In the genomic region with DNA sequence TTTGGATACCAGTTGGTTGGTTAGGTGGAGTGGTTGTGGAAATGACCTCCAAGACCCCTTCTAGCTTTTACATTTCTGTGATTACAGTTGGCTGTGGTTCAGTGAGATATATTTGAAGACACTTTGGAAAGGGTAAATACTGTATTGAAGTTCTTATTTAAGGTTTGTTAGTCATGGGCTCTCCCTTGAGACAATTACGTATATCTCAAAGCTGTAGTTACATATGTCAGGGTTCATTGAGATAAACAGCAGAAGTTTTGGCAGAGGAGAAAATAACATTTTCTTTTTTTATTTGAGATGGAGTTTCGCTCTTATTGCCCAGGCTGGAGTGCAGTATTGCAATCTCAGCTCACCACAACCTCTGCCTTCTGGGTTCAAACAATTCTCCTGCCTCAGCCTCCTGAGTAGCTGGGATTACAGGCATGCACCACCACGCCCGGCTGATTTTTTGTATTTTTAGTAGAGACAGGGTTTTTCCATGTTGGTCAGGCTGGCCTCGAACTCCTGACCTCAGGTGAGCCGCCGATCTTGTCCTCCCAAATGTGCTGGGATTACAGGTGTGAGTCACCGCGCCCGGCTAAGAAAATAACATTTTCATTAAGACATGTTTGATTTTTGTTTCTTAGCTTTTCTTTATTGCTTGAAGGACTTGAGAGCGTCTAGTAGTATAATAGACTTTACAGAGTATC, we compare ENCODE assay signal across 13 cellular contexts. TPM values are rescaled to one million over a fixed set of nuclear protein-coding genes. Genes with fewer than 3 reads are reported as not detected.
DNase-seq lines count a peak whose midpoint lies in the region; ATAC-seq, FAIRE-seq and TF ChIP-seq lines count a peak whose summit lies in the region.
"Had no signal": no experiment of that assay in that cellular context is flagged by ENCODE, and none has a peak within 500 bp of the region (broad histone marks: within the 10 kb centered on the region; RNA-seq: fewer than 3 reads in every experiment).

No MANE protein-coding gene starts in this region.

- peaks cover 31 to 65% (median 46%) of the 10 kb centered on the region in 10 experiments for H3K4me1 ChIP-seq in BLaER1 treated with 17β-estradiol and CSF1 and Interleukin-3, amounts not matched to agents 10 nM and 100 nM
- H3K4me1 ChIP-seq in GM23338 (ENCODE audit: insufficient read depth) (peaks cover 15% of the 10 kb centered on the region), pancreas (peaks cover 5 to 28% (median 9%) of the 10 kb centered on the region in 3 donors)

- H3K4me1 Mint-ChIP-seq in GM23338 (peaks cover 6% of the 10 kb centered on the region), naive B cell (peaks cover 48 to 68% (median 54%) of the 10 kb centered on the region in 3 donors)
- peaks cover 31% of the 10 kb centered on the region for H3K4me1 Mint-ChIP-seq in activated T-helper 17 cell treated with anti-CD3 and anti-CD28 coated beads, Interleukin-2, amount 50 U/mL, for 72 hours

- H3K9me3 ChIP-seq in BLaER1 treated with 17β-estradiol and CSF1 and Interleukin-3, amounts not matched to agents 10 nM and 100 nM (replicated peaks in 1 of 11), result no peaks in the 10 kb centered on the region
- H3K9me3 ChIP-seq in pancreas, result no peaks in the 10 kb centered on the region
- H3K9me3 ChIP-seq: adrenal gland, esophagus squamous epithelium had no signal

- H3K4me3 ChIP-seq in BLaER1 treated with 17β-estradiol and CSF1 and Interleukin-3, amounts not matched to agents 10 nM and 100 nM, result peak overlapping the region in 6 of 10 experiments; percentile 77 to 95 (median 88); a peak in 5 of 20 replicates
- peak overlapping the region; percentile 79; the same call in 1 of the 2 replicates for H3K4me3 ChIP-seq in GM23338
- H3K4me3 ChIP-seq in pancreas, result no peak overlapping the region

- no peak overlapping the region for H2AFZ ChIP-seq in GM23338

- H3K36me3 Mint-ChIP-seq in GM23338 (ENCODE audit: low read depth), result peaks cover 5% of the 10 kb centered on the region; the same call in 2 of the 3 replicates
- peaks cover 28% of the 10 kb centered on the region for H3K36me3 Mint-ChIP-seq in activated T-helper 17 cell treated with anti-CD3 and anti-CD28 coated beads, Interleukin-2, amount 50 U/mL, for 72 hours (ENCODE audit: low read depth)
- H3K36me3 Mint-ChIP-seq in naive B cell, result peaks cover 0 to 9% of the 10 kb centered on the region in 2 donors

- H3K4me3 Mint-ChIP-seq in GM23338 (peak overlapping the region; percentile 95), naive B cell (peak overlapping the region; percentile 71 to 98 (median 98))
- peak overlapping the region; percentile 98 for H3K4me3 Mint-ChIP-seq in activated T-helper 17 cell treated with anti-CD3 and anti-CD28 coated beads, Interleukin-2, amount 50 U/mL, for 72 hours

- H3K9ac ChIP-seq in BLaER1 treated with 17β-estradiol and CSF1 and Interleukin-3, amounts not matched to agents 10 nM and 100 nM, result 0 out of 22 replicates have a peak overlapping the region, but pooled peaks of 1 of the 11 experiments have one; percentile 1

- H3K27me3 Mint-ChIP-seq in GM23338 (ENCODE audit: insufficient read depth, low read depth, poor library complexity), result peaks cover 5% of the 10 kb centered on the region
- H3K27me3 Mint-ChIP-seq in activated T-helper 17 cell treated with anti-CD3 and anti-CD28 coated beads, Interleukin-2, amount 50 U/mL, for 72 hours, result no peaks in the 10 kb centered on the region
- no peaks in the 10 kb centered on the region for H3K27me3 Mint-ChIP-seq in naive B cell

- ATAC-seq in GM23338 (no peak), naive B cell (ENCODE audit: low read depth in 2 of 2) (no peak), HG02763 (IDR thresholded peaks at IDR 0.05; ENCODE audit: unreplicated experiment) (no peak), pancreas (no peak)
- no peak for ATAC-seq in activated T-helper 17 cell treated with anti-CD3 and anti-CD28 coated beads, Interleukin-2, amount 50 U/mL, for 72 hours (replicated peaks)
- ATAC-seq: sciatic nerve had no signal

- peaks cover 0 to 45% (median 27%) of the 10 kb centered on the region in 11 experiments; a peak in 11 of 22 replicates for H4K20me1 ChIP-seq in BLaER1 treated with 17β-estradiol and CSF1 and Interleukin-3, amounts not matched to agents 10 nM and 100 nM
- H4K20me1 ChIP-seq in GM23338 (replicated peaks; ENCODE audit: insufficient read depth), result peaks cover 39% of the 10 kb centered on the region; the same call in 1 of the 2 replicates

- H3K27me3 ChIP-seq in BLaER1 treated with 17β-estradiol and CSF1 and Interleukin-3, amounts not matched to agents 10 nM and 100 nM, result no peaks in the 10 kb centered on the region
- H3K27me3 ChIP-seq in GM23338 (ENCODE audit: insufficient read depth), result no peaks in the 10 kb centered on the region
- no peaks in the 10 kb centered on the region for H3K27me3 ChIP-seq in pancreas
- H3K27me3 ChIP-seq: adrenal gland, esophagus squamous epithelium had no signal

- H3K27ac Mint-ChIP-seq in GM23338, result no peak overlapping the region
- peak overlapping the region; percentile 99 for H3K27ac Mint-ChIP-seq in activated T-helper 17 cell treated with anti-CD3 and anti-CD28 coated beads, Interleukin-2, amount 50 U/mL, for 72 hours
- H3K27ac Mint-ChIP-seq in naive B cell, result peak overlapping the region in 1 of 6 donors; percentile 98

- no peaks in the 10 kb centered on the region for H3F3A ChIP-seq in GM23338 (replicated peaks; ENCODE audit: low read depth)

- H3K9me3 Mint-ChIP-seq in GM23338, result no peaks in the 10 kb centered on the region
- H3K9me3 Mint-ChIP-seq in activated T-helper 17 cell treated with anti-CD3 and anti-CD28 coated beads, Interleukin-2, amount 50 U/mL, for 72 hours, result no peaks in the 10 kb centered on the region
- H3K9me3 Mint-ChIP-seq in naive B cell, result no peaks in the 10 kb centered on the region

- H3K36me3 ChIP-seq in BLaER1 treated with 17β-estradiol and CSF1 and Interleukin-3, amounts not matched to agents 10 nM and 100 nM, result peaks cover 0 to 13% (median 8%) of the 10 kb centered on the region in 11 experiments; a peak in 14 of 22 replicates
- H3K36me3 ChIP-seq in GM23338 (ENCODE audit: insufficient read depth) (no peaks in the 10 kb centered on the region), pancreas (no peaks in the 10 kb centered on the region)
- H3K36me3 ChIP-seq: adrenal gland, esophagus squamous epithelium had no signal

- no peaks in the 10 kb centered on the region for H3K9me2 ChIP-seq in GM23338 (ENCODE audit: insufficient read depth)

- DNase-seq in GM23338 (ENCODE audit: low spot score), result no peak
- no peak for DNase-seq in naive B cell
- no peak for DNase-seq in A172 (ENCODE audit: low spot score)
- DNase-seq in GOT3 (lab: John Stamatoyannopoulos, UW), result no peak
- no peak for DNase-seq in pancreas
- DNase-seq: adrenal gland, DMS 273 treated with DMSO at 0.1 percent for 48 hours, esophagus squamous epithelium, NCI-H1048 had no signal

- H3K79me2 ChIP-seq in GM23338 (replicated peaks; ENCODE audit: insufficient read depth), result peaks cover 78% of the 10 kb centered on the region

- H3K4me2 ChIP-seq in BLaER1 treated with 17β-estradiol and CSF1 and Interleukin-3, amounts not matched to agents 10 nM and 100 nM, result peak overlapping the region; percentile 89 to 99 (median 94)
- H3K4me2 ChIP-seq in GM23338, result peak overlapping the region; percentile 98; the same call in 1 of the 2 replicates

- FAIRE-seq in pancreas (lab: Jason Lieb, UNC), result no peak

- intact Hi-C loops in pancreas (cut with DNase I), result no loop called here

- TF ChIP-seq CTCF in GM23338 (conservative IDR thresholded peaks at IDR 0.05; ENCODE audit: low read depth in 2 of 2) (no peak), pancreas (IDR thresholded peaks at IDR 0.05) (no peak)

- 71 to 73% methylated on average over 11 of the region's 11 CpGs for WGBS in pancreas, 2 donors

- H3K27ac ChIP-seq in BLaER1 treated with 17β-estradiol and CSF1 and Interleukin-3, amounts not matched to agents 10 nM and 100 nM, result no peak overlapping the region
- H3K27ac ChIP-seq in GM23338 (ENCODE audit: low read depth) (no peak overlapping the region), pancreas (no peak overlapping the region)
- H3K27ac ChIP-seq: adrenal gland, esophagus squamous epithelium had no signal

RNA-seq across cellular contexts. Expression of a gene that starts 1.9 kb away (rescaled TPM):
- 37.7 and 57.1 TPM in 2 replicates for total RNA-seq in GM23338 (2014; rRNA removed; shearing (Covaris generic))
- polyA plus RNA-seq in GM23338 (2016; fragmentation: Nextera tagmentation; extraction: Ambion mirVana) (7.8 and 8.7 TPM in 2 replicates), naive B cell (ENCODE audit: low read depth in 6 of 6) (10 to 100 TPM in 2 of 6 donors, 1 to 10 TPM in 4; 6.5 to 11.3 (median 9.2) TPM), pancreas (10 to 100 TPM; 10.9 to 14.4 TPM)
- 10 to 100 TPM; 45.8 to 55.5 TPM for total RNA-seq in activated T-helper 17 cell treated with anti-CD3 and anti-CD28 coated beads, Interleukin-2, amount 50 U/mL, for 72 hours
- total RNA-seq in A172 (2014; rRNA removed; shearing (Covaris generic)), result 29.9 and 33.5 TPM in 2 replicates
- 10 to 100 TPM; 12.3 to 20.7 (median 13.8) TPM for total RNA-seq in pancreas

RNA-seq across cellular contexts. Expression of a gene that starts 2.3 kb away (rescaled TPM):
- total RNA-seq in GM23338 (2014; rRNA removed; shearing (Covaris generic)), result 13.0 and 19.5 TPM in 2 replicates
- polyA plus RNA-seq in GM23338 (2016; fragmentation: Nextera tagmentation; extraction: Ambion mirVana), result 9.0 and 11.0 TPM in 2 replicates
- total RNA-seq in activated T-helper 17 cell treated with anti-CD3 and anti-CD28 coated beads, Interleukin-2, amount 50 U/mL, for 72 hours, result 10 to 100 TPM; 13.9 to 16.6 TPM
- polyA plus RNA-seq in naive B cell (ENCODE audit: low read depth in 6 of 6), result 1 to 10 TPM; 4.5 to 8.4 (median 6.0) TPM
- 1.4 and 5.3 TPM in 2 replicates for total RNA-seq in A172 (2014; rRNA removed; shearing (Covaris generic))
- 1 to 10 TPM; 2.5 to 6.4 (median 4.3) TPM for total RNA-seq in pancreas
- 1 to 10 TPM; 2.1 to 3.8 TPM for polyA plus RNA-seq in pancreas

RNA-seq across cellular contexts. Expression of a gene that starts 52.4 kb away (rescaled TPM):
- total RNA-seq in GM23338 (2014; rRNA removed; shearing (Covaris generic)), result not detected in 2 replicates
- polyA plus RNA-seq in GM23338 (2016; fragmentation: Nextera tagmentation; extraction: Ambion mirVana), result not detected in 2 replicates
- not detected for total RNA-seq in activated T-helper 17 cell treated with anti-CD3 and anti-CD28 coated beads, Interleukin-2, amount 50 U/mL, for 72 hours
- polyA plus RNA-seq in naive B cell (ENCODE audit: low read depth in 6 of 6), result not detected
- total RNA-seq in A172 (2014; rRNA removed; shearing (Covaris generic)), result not detected in 2 replicates
- not detected for total RNA-seq in pancreas
- not detected for polyA plus RNA-seq in pancreas
- total RNA-seq: adrenal gland, esophagus squamous epithelium, sciatic nerve had no signal
- polyA plus RNA-seq: adrenal gland had no signal

Comparison
In these comparisons a context has a peak if more than half of its experiments do, and no peak if none do; other contexts are left out.
1. H3K4me3 ChIP-seq: peak in BLaER1 treated with 17β-estradiol and CSF1 and Interleukin-3, amounts not matched to agents 10 nM and 100 nM (6 of 10) and GM23338 (single experiment); none in pancreas (0 of 4).
2. Peak in every context shown above with its lines, with median percentiles within 50 percentile points of each other: H3K4me3 Mint-ChIP-seq.